In the genomic region with DNA sequence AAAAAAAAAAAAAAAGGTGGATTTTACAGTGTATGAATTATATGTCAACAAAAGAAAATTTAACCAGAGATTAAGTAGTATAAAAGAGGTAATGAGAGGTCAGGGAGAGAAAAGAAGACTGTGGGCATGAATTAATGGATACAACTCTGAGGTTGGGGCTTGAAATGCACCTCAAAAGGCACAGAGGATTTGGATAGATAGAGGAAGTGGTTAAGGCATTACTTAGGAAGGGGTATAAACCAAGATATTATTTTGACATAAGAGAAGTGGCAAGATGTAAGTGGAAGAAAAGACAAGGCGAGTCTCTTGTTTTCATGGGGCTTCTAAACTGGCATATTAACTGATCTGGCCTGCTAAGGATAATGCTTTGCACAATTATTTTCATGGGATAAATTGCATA, we compare ENCODE assay signal across 18 cellular contexts. TPM values are rescaled to one million over a fixed set of nuclear protein-coding genes. Genes with fewer than 3 reads are reported as not detected.
DNase-seq lines count a peak whose midpoint lies in the region; ATAC-seq, FAIRE-seq and TF ChIP-seq lines count a peak whose summit lies in the region.
"Had no signal": no experiment of that assay in that cellular context is flagged by ENCODE, and none has a peak within 500 bp of the region (broad histone marks: within the 10 kb centered on the region; RNA-seq: fewer than 3 reads in every experiment).

No MANE protein-coding gene starts in this region.

- peak overlapping the region in 8 of 11 experiments; percentile 13 to 79 (median 59); a peak in 14 of 22 replicates for H3K4me2 ChIP-seq in BLaER1 treated with 17β-estradiol and CSF1 and Interleukin-3, amounts not matched to agents 10 nM and 100 nM
- H3K4me2 ChIP-seq in K562 (ENCODE audit: insufficient read depth, low read length): no peak overlapping the region

- ATAC-seq in K562 (no peak), GM21360 (IDR thresholded peaks at IDR 0.05; ENCODE audit: unreplicated experiment) (no peak), HG02642 (IDR thresholded peaks at IDR 0.05; ENCODE audit: poor library complexity, unreplicated experiment) (no peak)
- ATAC-seq: WTC11 had no signal

- peak overlapping the region in 4 of 11 experiments; percentile 8 to 26 (median 18); a peak in 3 of 22 replicates for H3K27ac ChIP-seq in BLaER1 treated with 17β-estradiol and CSF1 and Interleukin-3, amounts not matched to agents 10 nM and 100 nM
- H3K27ac ChIP-seq in K562 (ENCODE audit: extremely low read depth, low read depth, low read length): no peak overlapping the region
- H3K27ac ChIP-seq: colonic mucosa, epithelial cell of prostate, SK-N-MC, uterus had no signal

- in situ Hi-C loops in K562 (cut with MboI): no loop called here

- no peaks in the 10 kb centered on the region for H3K27me3 ChIP-seq in BLaER1 treated with 17β-estradiol and CSF1 and Interleukin-3, amounts not matched to agents 10 nM and 100 nM
- H3K27me3 ChIP-seq in K562 (ENCODE audit: control insufficient read depth in 2 of 2, insufficient read depth in 2 of 2, low read length in 2 of 2): no peaks in the 10 kb centered on the region
- H3K27me3 ChIP-seq: colonic mucosa, uterus had no signal

- FAIRE-seq in K562 (lab: Jason Lieb, UNC): no peak
- FAIRE-seq: small intestine had no signal

- H3K79me2 ChIP-seq in K562 (ENCODE audit: control insufficient read depth, insufficient read depth, low read length): peaks cover 79% of the 10 kb centered on the region

- H3K9me3 ChIP-seq in BLaER1 treated with 17β-estradiol and CSF1 and Interleukin-3, amounts not matched to agents 10 nM and 100 nM (replicated peaks in 1 of 11): peaks cover 0 to 14% (median 0%) of the 10 kb centered on the region in 11 experiments; a peak in 7 of 22 replicates
- H3K9me3 ChIP-seq in K562 (replicated peaks; ENCODE audit: control insufficient read depth, insufficient read depth, low read depth, low read length): no peaks in the 10 kb centered on the region
- H3K9me3 ChIP-seq: colonic mucosa, uterus had no signal

- POLR2A ChIA-PET in K562 (lab: Yijun Ruan, JAX): no interaction called here

- DNase-seq in GF-D8 (lab: John Stamatoyannopoulos, UW) (peak; percentile 48), SKM-1 (lab: John Stamatoyannopoulos, UW; ENCODE audit: unreplicated experiment) (peak; percentile 63), K562 (ENCODE audit: extremely low read depth in 1 of 4, low spot score in 3 of 4) (no peak), NCI-H2227 (lab: John Stamatoyannopoulos, UW; ENCODE audit: unreplicated experiment) (no peak), GDM1 (lab: John Stamatoyannopoulos, UW) (no peak)
- DNase-seq: aorta; colonic mucosa; NCI-H1417; NCI-H226; small intestine; stimulated activated naive CD4-positive, alpha-beta T cell; uterus had no signal

- intact Hi-C loops in K562 (cut with micrococcal nuclease): loop anchor here (5.0 kb wide), 1 partner anchor 61 kb away; no protein-coding TSS in a partner anchor

- TF ChIP-seq RAD21 in K562 (CRISPR knock-in tag; conservative IDR thresholded peaks at IDR 0.05 in 1 of 2, IDR thresholded peaks at IDR 0.05 in 1 of 2): no peak

- no peaks in the 10 kb centered on the region for H3K9me1 ChIP-seq in K562 (ENCODE audit: control insufficient read depth, insufficient read depth, low read length)

- peaks cover 5 to 66% (median 27%) of the 10 kb centered on the region in 10 experiments; a peak in 17 of 20 replicates for H3K4me1 ChIP-seq in BLaER1 treated with 17β-estradiol and CSF1 and Interleukin-3, amounts not matched to agents 10 nM and 100 nM
- peaks cover 5 to 6% of the 10 kb centered on the region in 2 experiments; a peak in 4 of 5 replicates for H3K4me1 ChIP-seq in K562 (replicated peaks in 1 of 2; ENCODE audit: control insufficient read depth in 2 of 2, insufficient read depth in 2 of 2, low read length in 2 of 2)
- H3K4me1 ChIP-seq: colonic mucosa had no signal

- TF ChIP-seq CTCF in K562 (IDR thresholded peaks at IDR 0.05 in 2 of 3, conservative IDR thresholded peaks at IDR 0.05 in 1 of 3; ENCODE audit: insufficient read depth in 2 of 3, low read depth in 1 of 3, low read length in 3 of 3): no peak

- TF ChIP-seq EP300 in K562 (IDR thresholded peaks at IDR 0.05; ENCODE audit: low read length): no peak

- H4K20me1 ChIP-seq in BLaER1 treated with 17β-estradiol and CSF1 and Interleukin-3, amounts not matched to agents 10 nM and 100 nM: peaks cover 14 to 99% (median 51%) of the 10 kb centered on the region in 11 experiments; a peak in 20 of 22 replicates
- H4K20me1 ChIP-seq in K562 (replicated peaks; ENCODE audit: control insufficient read depth, insufficient read depth, low read length): no peaks in the 10 kb centered on the region

- H2AFZ ChIP-seq in K562 (ENCODE audit: low read depth, low read length): no peak overlapping the region

- H3K36me3 ChIP-seq in BLaER1 treated with 17β-estradiol and CSF1 and Interleukin-3, amounts not matched to agents 10 nM and 100 nM: peaks cover 6 to 43% (median 24%) of the 10 kb centered on the region in 11 experiments
- H3K36me3 ChIP-seq in K562 (ENCODE audit: control insufficient read depth, insufficient read depth, low read length): peaks cover 3% of the 10 kb centered on the region; the same call in 1 of the 3 replicates
- H3K36me3 ChIP-seq: colonic mucosa, uterus had no signal

- no peak for TF ChIP-seq POLR2A in K562 (conservative IDR thresholded peaks at IDR 0.05)

- 81% methylated on average over 1 of the region's 1 CpG for WGBS in K562 (ENCODE audit: insufficient coverage, low coverage, missing lambda C conversion rate)

- BruUV-seq in K562 (replicated peaks; lab: Mats Ljungman, UMichigan): no TSS peak

- no peak overlapping the region for H3K4me3 ChIP-seq in BLaER1 treated with 17β-estradiol and CSF1 and Interleukin-3, amounts not matched to agents 10 nM and 100 nM
- no peak overlapping the region for H3K4me3 ChIP-seq in K562
- H3K4me3 ChIP-seq: colonic mucosa, SK-N-MC, uterus had no signal

- H3K9ac ChIP-seq in BLaER1 treated with 17β-estradiol and CSF1 and Interleukin-3, amounts not matched to agents 10 nM and 100 nM: peak overlapping the region in 1 of 11 experiments; percentile 2; a peak in 2 of 22 replicates
- H3K9ac ChIP-seq in K562 (ENCODE audit: insufficient read depth in 1 of 2, low read depth in 2 of 2, low read length in 2 of 2): no peak overlapping the region

- CTCF ChIA-PET in K562 (lab: Yijun Ruan, JAX; ENCODE audit: low intra/inter-chr PET ratio): interaction anchor here (1.1 to 5.0 kb wide), 2 partner anchors 146 to 172 kb away, joined by 3 to 41 read pairs; no protein-coding TSS in a partner anchor

TF ChIP-seq in K562, 482 proteins besides CTCF, POLR2A, EP300 and RAD21:
- TF ChIP-seq TFAP4 (CRISPR knock-in tag; IDR thresholded peaks at IDR 0.05; ENCODE audit: borderline replicate concordance): no peak
- TF ChIP-seq SPI1 (IDR thresholded peaks at IDR 0.05; ENCODE audit: borderline replicate concordance, low read depth, low read length): peak; percentile 71; the same call in 1 of the 2 replicates
- TF ChIP-seq RNF2 (IDR thresholded peaks at IDR 0.05): no peak
- no peak for TF ChIP-seq TCFL5 (CRISPR knock-in tag; conservative IDR thresholded peaks at IDR 0.05)
- no peak for TF ChIP-seq SMAD3 (CRISPR knock-in tag; conservative IDR thresholded peaks at IDR 0.05)
- no peak for TF ChIP-seq ZNF165 (CRISPR knock-in tag; IDR thresholded peaks at IDR 0.05; ENCODE audit: borderline replicate concordance)

RNA-seq across cellular contexts. Expression of gene RAP1A, which starts 34.1 kb away (rescaled TPM):
- total RNA-seq in K562 (2011; cell fraction: chromatin; rRNA removed; ENCODE audit: low replicate concordance): 4.2 and 14.3 TPM in 2 replicates
- 2.2 and 3.4 TPM in 2 replicates for total RNA-seq in K562 (2011; cell fraction: nucleolus; rRNA removed)
- total RNA-seq in K562 (2011; cell fraction: nucleoplasm; rRNA removed): 7.9 and 18.7 TPM in 2 replicates
- total RNA-seq in K562 (2014; rRNA removed): 13.4 and 19.0 TPM in 2 replicates
- total RNA-seq in K562 (2014; rRNA removed; fragmentation: Illumina TruSeq; extraction: Trizol): 32.5 and 40.1 TPM in 2 replicates
- total RNA-seq in K562 (2015; rRNA removed; fragmentation: Illumina TruSeq; extraction: Trizol): 19.4 and 24.5 TPM in 2 replicates
- total RNA-seq in K562 (2021): 57.6 and 60.7 TPM in 2 replicates
- 49.0 and 77.3 TPM in 2 replicates for polyA plus RNA-seq in K562 (2011; rRNA removed)
- polyA plus RNA-seq in K562 (2011; cell fraction: cytosol; rRNA removed): 11.3 and 24.6 TPM in 2 replicates
- 6.6 and 11.5 TPM in 2 replicates for polyA plus RNA-seq in K562 (2011; cell fraction: nucleus; rRNA removed)
- 68.6 and 95.0 TPM in 2 replicates for polyA plus RNA-seq in K562 (2012)
- polyA plus RNA-seq in K562 (2014; fragmentation: Illumina TruSeq; extraction: Trizol): 68.8 and 86.2 TPM in 2 replicates
- polyA plus RNA-seq in K562 (2014; fragmentation: Nextera tagmentation; extraction: Ambion mirVana): 10 to 100 TPM; 21.3 to 28.9 TPM
- 45.9 and 48.2 TPM in 2 replicates for polyA plus RNA-seq in K562 (2014; rRNA removed)
- polyA minus RNA-seq in K562 (2011; rRNA and poly(A)+ RNA removed): 49.7 and 52.8 TPM in 2 replicates
- 20.3 and 24.0 TPM in 2 replicates for polyA minus RNA-seq in K562 (2011; cell fraction: cytosol; rRNA and poly(A)+ RNA removed)
- 4.7 and 9.1 TPM in 2 replicates for polyA minus RNA-seq in K562 (2011; cell fraction: nucleus; rRNA and poly(A)+ RNA removed)

Comparison
In these comparisons a context has a peak if more than half of its experiments do, and no peak if none do; other contexts are left out.
1. DNase-seq: peak in GF-D8 (single experiment) and SKM-1 (single experiment); none in K562 (0 of 4), NCI-H2227 (single experiment) and GDM1 (single experiment).